ENCODE assay signal across 9 cellular contexts in genomic region chr5:12023614-12024241, GRCh38.
DNase-seq lines count a peak whose midpoint lies in the region; ATAC-seq and TF ChIP-seq lines count a peak whose summit lies in the region.
"Had no signal": no experiment of that assay in that cellular context is flagged by ENCODE, and none has a peak within 500 bp of the region (broad histone marks: within the 10 kb centered on the region; RNA-seq: fewer than 3 reads in every experiment).

No MANE protein-coding gene starts in this region.

- ATAC-seq in HG02588 (IDR thresholded peaks at IDR 0.05; ENCODE audit: unreplicated experiment), result no peak
- no peak for ATAC-seq in omental fat pad (ENCODE audit: low FRiP score)
- ATAC-seq: mucosa of descending colon had no signal

- no peak overlapping the region for H3K4me3 ChIP-seq in WI38 (ENCODE audit: low read depth, low read length)
- H3K4me3 ChIP-seq: mucosa of descending colon had no signal

- DNase-seq in COR-L47 (lab: John Stamatoyannopoulos, UW), result peak; percentile 20
- peak; percentile 9 for DNase-seq in GM20000 (ENCODE audit: low spot score)
- DNase-seq in NCI-H1930 (lab: John Stamatoyannopoulos, UW), result peak; percentile 44 to 50
- peak; percentile 75 for DNase-seq in left kidney (ENCODE audit: low read depth, low spot score)
- DNase-seq in mucosa of gallbladder (ENCODE audit: low spot score), result no peak
- no peak for DNase-seq in omental fat pad (ENCODE audit: low spot score)

- TF ChIP-seq CTCF in GM20000 (IDR thresholded peaks at IDR 0.05; ENCODE audit: extremely low read depth, missing control alignments) (peak; percentile 21), WI38 (IDR thresholded peaks at IDR 0.05; ENCODE audit: low read depth, low read length) (peak; percentile 18; the same call in 1 of the 2 replicates), omental fat pad (IDR thresholded peaks at IDR 0.05) (no peak)

Comparison
In these comparisons a context has a peak if more than half of its experiments do, and no peak if none do; other contexts are left out.
1. DNase-seq: peak in COR-L47 (single experiment), GM20000 (single experiment), NCI-H1930 (2 of 2) and left kidney (single experiment); none in mucosa of gallbladder (single experiment) and omental fat pad (single experiment).
2. CTCF ChIP-seq: peak in GM20000 (single experiment) and WI38 (single experiment); none in omental fat pad (0 of 3).